1 cellular context compared by ENCODE assay signal in genomic region chr19:18319591-18320135, GRCh38.
TF ChIP-seq lines count a peak whose summit lies in the region.

No MANE protein-coding gene starts in this region.

TF ChIP-seq in HepG2, 621 proteins besides CTCF, POLR2A, EP300 and RAD21 (continued from another document and continues in another):
- TF ChIP-seq GRHL1 (CRISPR knock-in tag; conservative IDR thresholded peaks at IDR 0.05) (no peak), ZNF281 (CRISPR knock-in tag; IDR thresholded peaks at IDR 0.05; ENCODE audit: borderline replicate concordance) (peak; percentile 52; the same call in 1 of the 2 replicates), MEF2D (CRISPR knock-in tag; IDR thresholded peaks at IDR 0.05) (peak; percentile 89), NR2F2 (IDR thresholded peaks at IDR 0.05; ENCODE audit: borderline replicate concordance, low read depth) (peak; percentile 70; the same call in 1 of the 2 replicates), ZSCAN25 (CRISPR knock-in tag; IDR thresholded peaks at IDR 0.05) (peak; percentile 63; the same call in 1 of the 2 replicates), ZBTB4 (CRISPR knock-in tag; IDR thresholded peaks at IDR 0.05; ENCODE audit: borderline replicate concordance) (peak; percentile 82; the same call in 1 of the 2 replicates), ZFP41 (CRISPR knock-in tag; IDR thresholded peaks at IDR 0.05; ENCODE audit: borderline replicate concordance) (no peak), ZHX2 (IDR thresholded peaks at IDR 0.05; ENCODE audit: low read depth) (0 out of 2 replicates have a peak, but pooled peaks have one; percentile 40), ZHX2 (CRISPR knock-in tag; IDR thresholded peaks at IDR 0.05; ENCODE audit: borderline replicate concordance) (no peak), ZNF138 (CRISPR knock-in tag; IDR thresholded peaks at IDR 0.05; ENCODE audit: low read depth) (no peak), ZNF710 (CRISPR knock-in tag; IDR thresholded peaks at IDR 0.05; ENCODE audit: borderline replicate concordance) (peak; percentile 85; the same call in 1 of the 2 replicates), NFKB2 (CRISPR knock-in tag; IDR thresholded peaks at IDR 0.05; ENCODE audit: borderline replicate concordance) (no peak), SMAD3 (CRISPR knock-in tag; IDR thresholded peaks at IDR 0.05) (peak; percentile 64), PHF20 (CRISPR knock-in tag; IDR thresholded peaks at IDR 0.05) (no peak), ZNF580 (CRISPR knock-in tag; IDR thresholded peaks at IDR 0.05; ENCODE audit: borderline replicate concordance, low read depth) (peak; percentile 97; the same call in 1 of the 2 replicates), ZNF543 (CRISPR knock-in tag; IDR thresholded peaks at IDR 0.05) (peak; percentile 57; the same call in 1 of the 2 replicates), ZNF318 (CRISPR knock-in tag; IDR thresholded peaks at IDR 0.05) (0 out of 2 replicates have a peak, but pooled peaks have one; percentile 60), ARID3A (IDR thresholded peaks at IDR 0.05; ENCODE audit: low read depth, low read length) (peak; percentile 37; the same call in 1 of the 2 replicates), MYNN (CRISPR knock-in tag; IDR thresholded peaks at IDR 0.05; ENCODE audit: low read depth) (no peak), ERF (CRISPR knock-in tag; IDR thresholded peaks at IDR 0.05) (peak; percentile 83)
